Comparison of ENCODE assay signal across 1 cellular context in the genomic region with DNA sequence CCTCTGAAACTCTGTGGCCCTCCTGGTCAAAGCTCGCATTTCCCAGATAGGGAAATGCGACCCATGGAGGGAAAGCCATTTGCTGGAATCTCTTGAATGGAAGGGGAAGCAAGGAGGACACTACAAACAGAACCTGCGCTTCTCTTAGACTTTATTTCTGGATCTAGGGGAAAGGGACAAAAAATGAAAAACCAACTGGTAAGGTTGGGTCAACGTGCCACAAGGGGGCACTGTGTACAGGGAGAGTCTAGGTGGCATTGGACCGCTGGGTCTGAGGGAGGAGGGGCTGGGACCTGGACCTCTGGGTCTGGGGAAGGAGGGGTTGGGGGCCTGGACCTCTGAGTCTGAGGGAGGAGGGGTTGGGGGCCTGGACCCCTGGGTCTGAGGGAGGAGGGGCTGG.
TF ChIP-seq lines count a peak whose summit lies in the region.

No MANE protein-coding gene starts in this region.

TF ChIP-seq in GM12878, 131 proteins besides CTCF, POLR2A, EP300 and RAD21:
- TF ChIP-seq SMC3 (IDR thresholded peaks at IDR 0.05; ENCODE audit: borderline replicate concordance, low read length) (peak; percentile 49; the same call in 1 of the 2 replicates), NRF1 (conservative IDR thresholded peaks at IDR 0.05; ENCODE audit: low read depth, low read length) (no peak)
